In the genomic region with DNA sequence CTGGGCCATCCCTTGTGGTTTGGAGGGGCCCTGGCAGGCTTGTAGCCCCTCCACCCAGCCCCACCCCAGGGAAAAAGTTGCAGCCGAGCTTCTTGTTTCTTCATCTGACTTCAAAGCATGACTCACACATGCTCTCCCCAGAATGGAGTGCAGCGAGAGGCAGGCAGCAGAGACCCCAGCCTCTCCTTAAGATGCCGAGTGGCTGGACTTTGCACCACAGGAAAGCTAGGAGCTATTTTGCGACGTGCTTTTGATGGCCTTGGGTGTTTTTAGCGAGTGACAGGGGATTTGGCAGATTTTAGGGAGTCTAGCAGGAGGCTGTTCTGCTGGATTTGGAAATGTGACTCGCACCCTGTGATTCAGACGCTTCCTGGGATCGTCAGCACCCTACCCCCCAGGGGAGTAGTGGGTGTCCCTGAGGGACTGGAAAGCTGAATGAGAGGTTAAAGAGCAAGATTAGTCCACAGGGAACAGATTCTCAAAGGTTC, we compare ENCODE assay signal across 1 cellular context.
TF ChIP-seq lines count a peak whose summit lies in the region.

No MANE protein-coding gene starts in this region.

TF ChIP-seq in HCT116, 20 proteins besides CTCF, POLR2A, EP300 and RAD21 (continued from another document):
- TF ChIP-seq, protein P1, sequence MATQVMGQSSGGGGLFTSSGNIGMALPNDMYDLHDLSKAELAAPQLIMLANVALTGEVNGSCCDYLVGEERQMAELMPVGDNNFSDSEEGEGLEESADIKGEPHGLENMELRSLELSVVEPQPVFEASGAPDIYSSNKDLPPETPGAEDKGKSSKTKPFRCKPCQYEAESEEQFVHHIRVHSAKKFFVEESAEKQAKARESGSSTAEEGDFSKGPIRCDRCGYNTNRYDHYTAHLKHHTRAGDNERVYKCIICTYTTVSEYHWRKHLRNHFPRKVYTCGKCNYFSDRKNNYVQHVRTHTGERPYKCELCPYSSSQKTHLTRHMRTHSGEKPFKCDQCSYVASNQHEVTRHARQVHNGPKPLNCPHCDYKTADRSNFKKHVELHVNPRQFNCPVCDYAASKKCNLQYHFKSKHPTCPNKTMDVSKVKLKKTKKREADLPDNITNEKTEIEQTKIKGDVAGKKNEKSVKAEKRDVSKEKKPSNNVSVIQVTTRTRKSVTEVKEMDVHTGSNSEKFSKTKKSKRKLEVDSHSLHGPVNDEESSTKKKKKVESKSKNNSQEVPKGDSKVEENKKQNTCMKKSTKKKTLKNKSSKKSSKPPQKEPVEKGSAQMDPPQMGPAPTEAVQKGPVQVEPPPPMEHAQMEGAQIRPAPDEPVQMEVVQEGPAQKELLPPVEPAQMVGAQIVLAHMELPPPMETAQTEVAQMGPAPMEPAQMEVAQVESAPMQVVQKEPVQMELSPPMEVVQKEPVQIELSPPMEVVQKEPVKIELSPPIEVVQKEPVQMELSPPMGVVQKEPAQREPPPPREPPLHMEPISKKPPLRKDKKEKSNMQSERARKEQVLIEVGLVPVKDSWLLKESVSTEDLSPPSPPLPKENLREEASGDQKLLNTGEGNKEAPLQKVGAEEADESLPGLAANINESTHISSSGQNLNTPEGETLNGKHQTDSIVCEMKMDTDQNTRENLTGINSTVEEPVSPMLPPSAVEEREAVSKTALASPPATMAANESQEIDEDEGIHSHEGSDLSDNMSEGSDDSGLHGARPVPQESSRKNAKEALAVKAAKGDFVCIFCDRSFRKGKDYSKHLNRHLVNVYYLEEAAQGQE (IDR thresholded peaks at IDR 0.05; ENCODE audit: low read depth), result no peak
- no peak; the same call in 1 of the 2 replicates for TF ChIP-seq CEBPB (IDR thresholded peaks at IDR 0.05; ENCODE audit: low read depth)
- TF ChIP-seq CBX3 (IDR thresholded peaks at IDR 0.05; ENCODE audit: low read depth), result no peak
- no peak for TF ChIP-seq EZH2phosphoT487 (IDR thresholded peaks at IDR 0.05; ENCODE audit: borderline replicate concordance)
- TF ChIP-seq ZNF274 (IDR thresholded peaks at IDR 0.05; ENCODE audit: low read depth, low read length), result no peak
- TF ChIP-seq, protein P2, sequence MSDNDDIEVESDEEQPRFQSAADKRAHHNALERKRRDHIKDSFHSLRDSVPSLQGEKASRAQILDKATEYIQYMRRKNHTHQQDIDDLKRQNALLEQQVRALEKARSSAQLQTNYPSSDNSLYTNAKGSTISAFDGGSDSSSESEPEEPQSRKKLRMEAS (IDR thresholded peaks at IDR 0.05), result no peak
- TF ChIP-seq SRF (IDR thresholded peaks at IDR 0.05; ENCODE audit: low read depth), result no peak
- TF ChIP-seq ELF1 (IDR thresholded peaks at IDR 0.05; ENCODE audit: borderline replicate concordance, low read depth), result no peak
- TF ChIP-seq POLR2AphosphoS5 (IDR thresholded peaks at IDR 0.05; ENCODE audit: low read depth, low read length), result no peak
- peak; percentile 51 for TF ChIP-seq SP1 (IDR thresholded peaks at IDR 0.05; ENCODE audit: low read depth)
- TF ChIP-seq ZFX (IDR thresholded peaks at IDR 0.05), result no peak
- no peak for TF ChIP-seq YY1 (IDR thresholded peaks at IDR 0.05; ENCODE audit: extremely low read depth, insufficient replicate concordance, low read depth, low read length)
- TF ChIP-seq, protein P3, sequence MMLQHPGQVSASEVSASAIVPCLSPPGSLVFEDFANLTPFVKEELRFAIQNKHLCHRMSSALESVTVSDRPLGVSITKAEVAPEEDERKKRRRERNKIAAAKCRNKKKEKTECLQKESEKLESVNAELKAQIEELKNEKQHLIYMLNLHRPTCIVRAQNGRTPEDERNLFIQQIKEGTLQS (IDR thresholded peaks at IDR 0.05), result no peak
- peak; percentile 54; the same call in 1 of the 2 replicates for TF ChIP-seq JUND (IDR thresholded peaks at IDR 0.05)
- TF ChIP-seq FOSL1 (IDR thresholded peaks at IDR 0.05; ENCODE audit: low read depth), result peak; percentile 71
- TF ChIP-seq TCF7L2 (IDR thresholded peaks at IDR 0.05; ENCODE audit: borderline replicate concordance, extremely low read depth, insufficient read depth, insufficient read length), result no peak
- no peak for TF ChIP-seq SIN3A (IDR thresholded peaks at IDR 0.05; ENCODE audit: low read depth)
- no peak for TF ChIP-seq EGR1 (IDR thresholded peaks at IDR 0.05; ENCODE audit: low read depth)
- TF ChIP-seq EZH2 (IDR thresholded peaks at IDR 0.05), result no peak
